In the genomic region with DNA sequence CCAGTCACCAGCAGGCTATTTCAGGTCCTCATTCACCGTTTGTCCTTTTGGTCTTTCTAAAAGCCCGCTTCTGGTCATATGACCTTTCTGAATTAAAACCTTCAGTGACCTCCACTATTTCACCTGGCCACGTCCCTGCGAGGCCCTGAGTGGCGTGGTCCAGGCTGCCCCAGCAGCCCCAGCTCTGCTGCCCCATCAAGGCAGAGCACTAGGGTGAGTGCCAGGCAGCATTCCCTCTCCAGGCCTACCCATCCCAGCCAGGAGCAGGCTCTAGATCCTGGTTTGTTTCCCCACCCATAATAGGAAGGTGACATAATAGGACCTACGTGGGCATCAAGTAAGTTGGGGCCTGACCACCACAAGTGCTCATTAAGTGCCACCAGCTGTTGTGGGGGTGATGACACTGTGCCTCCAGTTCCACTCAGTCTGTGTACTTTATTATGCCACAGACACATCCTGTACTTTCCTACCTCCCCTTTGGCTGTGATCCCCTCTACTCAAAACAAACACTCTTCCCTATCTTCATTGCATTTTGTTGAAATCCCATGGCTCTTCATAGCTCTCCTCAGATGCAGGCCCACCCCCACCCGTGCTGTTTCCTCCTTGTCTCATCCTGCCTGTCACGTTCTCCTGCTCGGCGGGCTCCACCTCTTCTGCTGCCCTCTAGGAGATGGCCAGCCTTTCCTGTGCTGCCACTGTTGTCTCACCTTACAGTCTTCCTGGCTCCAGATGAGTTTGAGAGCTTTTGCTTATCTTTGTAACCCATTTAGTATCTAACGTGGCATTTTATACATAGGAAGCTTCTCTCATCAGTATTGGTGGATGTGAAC, we compare ENCODE assay signal across 1 cellular context.
TF ChIP-seq lines count a peak whose summit lies in the region.

No MANE protein-coding gene starts in this region.

TF ChIP-seq in H1, 55 proteins besides CTCF, POLR2A, EP300 and RAD21:
- TF ChIP-seq BACH1 (IDR thresholded peaks at IDR 0.05; ENCODE audit: low read length), result no peak
- no peak for TF ChIP-seq RNF2 (IDR thresholded peaks at IDR 0.05; ENCODE audit: borderline replicate concordance, low read depth, low read length, missing control alignments, poor library complexity, severe bottlenecking)
